Comparison of ENCODE assay signal across 16 cellular contexts in the genomic region with DNA sequence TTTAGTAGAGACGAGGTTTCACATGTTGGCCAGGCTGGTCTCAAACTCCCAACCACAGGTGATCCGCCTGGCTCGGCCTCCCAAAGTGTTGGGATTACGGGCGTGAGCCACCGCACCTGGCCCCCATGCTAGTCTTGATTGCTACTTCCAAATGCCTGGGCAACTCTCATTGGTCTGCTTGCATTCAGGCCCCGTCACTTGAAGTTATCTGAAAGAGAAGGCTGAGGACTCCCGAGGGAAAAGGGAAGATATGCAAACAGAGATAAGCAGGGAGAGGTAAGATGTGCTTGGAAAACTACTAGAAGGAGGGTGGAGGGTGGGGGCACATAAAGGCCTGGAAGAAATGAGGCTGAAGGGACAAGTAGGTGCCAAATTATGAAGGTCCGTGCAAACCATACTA. TPM values are rescaled to one million over a fixed set of nuclear protein-coding genes. Genes with fewer than 3 reads are reported as not detected.
DNase-seq lines count a peak whose midpoint lies in the region; ATAC-seq and TF ChIP-seq lines count a peak whose summit lies in the region.
"Had no signal": no experiment of that assay in that cellular context is flagged by ENCODE, and none has a peak within 500 bp of the region (broad histone marks: within the 10 kb centered on the region; RNA-seq: fewer than 3 reads in every experiment).

No MANE protein-coding gene starts in this region.

- H3K9me3 ChIP-seq in endodermal cell (ENCODE audit: control insufficient read depth, low read length) (no peaks in the 10 kb centered on the region), testis (no peaks in the 10 kb centered on the region)
- H3K9me3 ChIP-seq: HAP-1 had no signal

- ATAC-seq in GM21367 (IDR thresholded peaks at IDR 0.05; ENCODE audit: unreplicated experiment): no peak
- ATAC-seq: GM12878 had no signal

- DNase-seq in activated naive CD4-positive, alpha-beta T cell treated with anti-CD3 and anti-CD28 coated beads, Interleukin-2, amount 50 U/mL, for 16 hours: no peak
- peak; percentile 53 for DNase-seq in endodermal cell
- DNase-seq in iPS-NIHi11 (ENCODE audit: low spot score): peak; percentile 21
- no peak for DNase-seq in testis
- DNase-seq: Calu3; CD4-positive, alpha-beta memory T cell; COR-L47; DMS79; EL; GDM1; GOT3; HFFc6 had no signal

- TF ChIP-seq CTCF in endodermal cell (conservative IDR thresholded peaks at IDR 0.05) (no peak), testis (IDR thresholded peaks at IDR 0.05) (no peak)

- no peak overlapping the region for H3K9ac ChIP-seq in endodermal cell (ENCODE audit: extremely low read depth, low read length, poor library complexity, severe bottlenecking)

- intact Hi-C loops in testis (cut with DNase I; ENCODE audit: low total_unique reads): no loop called here

- no peak for TF ChIP-seq POLR2A in testis (IDR thresholded peaks at IDR 0.05)

- H3K27me3 Mint-ChIP-seq in activated naive CD4-positive, alpha-beta T cell treated with anti-CD3 and anti-CD28 coated beads, Interleukin-2, amount 50 U/mL, for 24 hours: no peaks in the 10 kb centered on the region
- H3K27me3 Mint-ChIP-seq in endodermal cell (ENCODE audit: insufficient read depth): peaks cover 8% of the 10 kb centered on the region
- H3K27me3 Mint-ChIP-seq: CD4-positive, alpha-beta memory T cell had no signal

- H3K4me3 Mint-ChIP-seq in activated naive CD4-positive, alpha-beta T cell treated with anti-CD3 and anti-CD28 coated beads, Interleukin-2, amount 50 U/mL, for 24 hours: no peak overlapping the region
- no peak overlapping the region for H3K4me3 Mint-ChIP-seq in endodermal cell
- H3K4me3 Mint-ChIP-seq: CD4-positive, alpha-beta memory T cell; HFFc6 had no signal

- H3K4me3 ChIP-seq in endodermal cell (ENCODE audit: low read length) (no peak overlapping the region), testis (no peak overlapping the region)
- H3K4me3 ChIP-seq: GM12878, HAP-1 had no signal

- H3K27ac ChIP-seq in endodermal cell (ENCODE audit: low read depth, low read length) (no peak overlapping the region), testis (no peak overlapping the region)

- peaks cover 41% of the 10 kb centered on the region for H3K4me1 Mint-ChIP-seq in activated naive CD4-positive, alpha-beta T cell treated with anti-CD3 and anti-CD28 coated beads, Interleukin-2, amount 50 U/mL, for 24 hours
- peaks cover 25% of the 10 kb centered on the region for H3K4me1 Mint-ChIP-seq in endodermal cell

- no peaks in the 10 kb centered on the region for H3K36me3 ChIP-seq in endodermal cell (ENCODE audit: control insufficient read depth, insufficient read depth, low read length)
- no peaks in the 10 kb centered on the region for H3K36me3 ChIP-seq in testis (ENCODE audit: low read depth, missing control alignments)
- H3K36me3 ChIP-seq: HAP-1 had no signal

- peak overlapping the region; percentile 20 for H3K27ac Mint-ChIP-seq in activated naive CD4-positive, alpha-beta T cell treated with anti-CD3 and anti-CD28 coated beads, Interleukin-2, amount 50 U/mL, for 24 hours
- peak overlapping the region; percentile 65 for H3K27ac Mint-ChIP-seq in endodermal cell
- H3K27ac Mint-ChIP-seq: CD4-positive, alpha-beta memory T cell had no signal

- H3K9me3 Mint-ChIP-seq in activated naive CD4-positive, alpha-beta T cell treated with anti-CD3 and anti-CD28 coated beads, Interleukin-2, amount 50 U/mL, for 24 hours: no peaks in the 10 kb centered on the region
- no peaks in the 10 kb centered on the region for H3K9me3 Mint-ChIP-seq in endodermal cell
- H3K9me3 Mint-ChIP-seq: CD4-positive, alpha-beta memory T cell; HFFc6 had no signal

- H3K4me1 ChIP-seq in endodermal cell (ENCODE audit: control insufficient read depth, insufficient read depth, low read length) (peaks cover 6% of the 10 kb centered on the region), testis (peaks cover 3% of the 10 kb centered on the region)

- 76 to 91% methylated on average over 8 to 9 of the region's 9 CpGs for WGBS in endodermal cell (ENCODE audit: insufficient coverage in 1 of 2, insufficient read length in 1 of 2), 2 experiments
- 89 to 90% methylated on average over 9 of the region's 9 CpGs for WGBS in testis, 2 donors

- H3K27me3 ChIP-seq in endodermal cell (ENCODE audit: control insufficient read depth, insufficient read depth, low read length, poor library complexity, severe bottlenecking) (no peaks in the 10 kb centered on the region), testis (no peaks in the 10 kb centered on the region)

- H3K36me3 Mint-ChIP-seq in activated naive CD4-positive, alpha-beta T cell treated with anti-CD3 and anti-CD28 coated beads, Interleukin-2, amount 50 U/mL, for 24 hours: no peaks in the 10 kb centered on the region
- no peaks in the 10 kb centered on the region for H3K36me3 Mint-ChIP-seq in endodermal cell (ENCODE audit: low read depth)
- H3K36me3 Mint-ChIP-seq: CD4-positive, alpha-beta memory T cell had no signal

RNA-seq across cellular contexts. Expression of a gene that starts 4.4 kb away (rescaled TPM):
- total RNA-seq in endodermal cell: 100 to 1,000 TPM in 1 of 2 donors, 10 to 100 TPM in 1; 78.0 to 105 TPM
- 13.9 TPM for polyA plus RNA-seq in endodermal cell (2013, experiment 1 of 2)
- 19.6 TPM for polyA plus RNA-seq in endodermal cell (2013, experiment 2 of 2)
- 100 to 1,000 TPM in 1 of 2 donors, 10 to 100 TPM in 1; 89.9 to 132 TPM for total RNA-seq in testis
- polyA plus RNA-seq in testis (ENCODE audit: insufficient read depth, low read depth, low replicate concordance): 135 TPM

Comparison
In these comparisons a context has a peak if more than half of its experiments do, and no peak if none do; other contexts are left out.
1. DNase-seq: peak in endodermal cell (single experiment) and iPS-NIHi11 (single experiment); none in activated naive CD4-positive, alpha-beta T cell treated with anti-CD3 and anti-CD28 coated beads, Interleukin-2, amount 50 U/mL, for 16 hours (single experiment) and testis (single experiment).